In the genomic region with DNA sequence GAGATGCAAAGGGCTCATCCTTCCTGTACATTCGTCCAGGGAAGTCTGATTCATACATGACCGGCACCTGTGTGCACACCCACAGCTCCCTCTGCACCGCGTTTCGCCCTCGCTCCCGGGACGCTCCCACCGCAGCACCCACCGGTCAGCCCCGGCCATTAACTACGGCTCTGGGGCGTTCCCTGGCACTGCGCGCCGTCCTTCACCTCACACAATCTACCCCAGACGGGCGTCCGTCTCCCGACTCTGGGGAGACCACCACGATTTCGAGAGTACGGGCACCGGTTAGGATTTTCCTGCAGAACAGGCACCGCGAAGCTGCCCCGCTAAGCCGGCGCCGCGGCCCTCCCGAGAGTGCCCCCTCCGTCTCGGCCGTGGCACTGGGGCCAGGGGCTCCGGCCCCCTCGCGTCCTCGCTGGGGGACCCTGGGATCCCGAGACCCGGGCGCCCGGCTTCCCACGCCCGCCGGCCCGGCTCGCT, we compare ENCODE assay signal across 8 cellular contexts. TPM values are rescaled to one million over a fixed set of nuclear protein-coding genes. Genes with fewer than 3 reads are reported as not detected.
DNase-seq lines count a peak whose midpoint lies in the region; ATAC-seq and TF ChIP-seq lines count a peak whose summit lies in the region.

No MANE protein-coding gene starts in this region.

- H3K27ac ChIP-seq in A673 (ENCODE audit: low read depth, low read length, poor library complexity, severe bottlenecking): peak overlapping the region; percentile 95
- peak overlapping the region; percentile 95 to 99 (median 96) for H3K27ac ChIP-seq in upper lobe of left lung

- POLR2A ChIA-PET in A673 (lab: Charles Lee; ENCODE audit: low non-redundant PET): no interaction called here

- peak overlapping the region; percentile 94 for H3K9ac ChIP-seq in NT2/D1 (ENCODE audit: insufficient read length, low read depth)

- H3K4me1 Mint-ChIP-seq in activated naive CD4-positive, alpha-beta T cell treated with anti-CD3 and anti-CD28 coated beads, Interleukin-2, amount 10 ng/mL, durations not matched to agents 7 days and 5 days: peaks cover 31% of the 10 kb centered on the region

- intact Hi-C loops in A673 (cut with micrococcal nuclease; ENCODE audit: unreplicated experiment): no loop called here

- CTCF ChIA-PET in A673 (lab: Charles Lee): no interaction called here
- CTCF ChIA-PET in activated naive CD4-positive, alpha-beta T cell treated with anti-CD3 and anti-CD28 coated beads, Interleukin-2, amount 10 ng/mL, durations not matched to agents 7 days and 5 days (lab: Charles Lee): no interaction called here

- H3K4me1 ChIP-seq in A673 (ENCODE audit: insufficient read depth, low read length, poor library complexity, severe bottlenecking) (peaks cover 4% of the 10 kb centered on the region), NT2/D1 (ENCODE audit: insufficient read depth, insufficient read length) (no peaks in the 10 kb centered on the region), upper lobe of left lung (peaks cover 18 to 25% (median 20%) of the 10 kb centered on the region in 4 donors)

- H3K4me3 Mint-ChIP-seq in activated naive CD4-positive, alpha-beta T cell treated with anti-CD3 and anti-CD28 coated beads, Interleukin-2, amount 10 ng/mL, durations not matched to agents 7 days and 5 days: peak overlapping the region; percentile 79

- WGBS in upper lobe of left lung, 2 donors: 1% methylated on average over 14 to 20 of the region's 48 CpGs

- H3K27me3 ChIP-seq in A673 (replicated peaks; ENCODE audit: insufficient read depth, low read depth, low read length, poor library complexity) (no peaks in the 10 kb centered on the region), NT2/D1 (ENCODE audit: insufficient read depth, insufficient read length) (no peaks in the 10 kb centered on the region), upper lobe of left lung (no peaks in the 10 kb centered on the region)

- no peaks in the 10 kb centered on the region for H3K36me3 ChIP-seq in A673 (ENCODE audit: insufficient read depth, low read length, poor library complexity, severe bottlenecking)
- peaks cover 9% of the 10 kb centered on the region for H3K36me3 ChIP-seq in NT2/D1 (ENCODE audit: insufficient read depth, insufficient read length, low read length)
- H3K36me3 ChIP-seq in upper lobe of left lung: peaks cover 0 to 15% (median 2%) of the 10 kb centered on the region in 4 donors

- no peaks in the 10 kb centered on the region for H3K27me3 Mint-ChIP-seq in activated naive CD4-positive, alpha-beta T cell treated with anti-CD3 and anti-CD28 coated beads, Interleukin-2, amount 10 ng/mL, durations not matched to agents 7 days and 5 days

- no peak for DNase-seq in A673 (ENCODE audit: low spot score)
- no peak for DNase-seq in NT2/D1 (ENCODE audit: low read depth, low spot score)
- DNase-seq in activated naive CD4-positive, alpha-beta T cell treated with anti-CD3 and anti-CD28 coated beads, Interleukin-2, amount 10 ng/mL, durations not matched to agents 7 days and 5 days: peak; percentile 48
- DNase-seq in globus pallidus (ENCODE audit: low spot score): peak; percentile 54
- peak in 42 of 56 donors; percentile 22 to 83 (median 60) for DNase-seq in nucleus accumbens (lab: John Stamatoyannopoulos, UW)
- peak in 1 of 2 donors; percentile 57 for DNase-seq in upper lobe of left lung

- H3K9me3 ChIP-seq in A673 (ENCODE audit: low read depth, low read length, poor library complexity, severe bottlenecking) (no peaks in the 10 kb centered on the region), NT2/D1 (ENCODE audit: insufficient read depth, low read length) (no peaks in the 10 kb centered on the region), upper lobe of left lung (no peaks in the 10 kb centered on the region)

- no peak for TF ChIP-seq POLR2A in upper lobe of left lung (IDR thresholded peaks at IDR 0.05)

- no peak for TF ChIP-seq EP300 in upper lobe of left lung (IDR thresholded peaks at IDR 0.05)

- no peaks in the 10 kb centered on the region for H3K9me3 Mint-ChIP-seq in activated naive CD4-positive, alpha-beta T cell treated with anti-CD3 and anti-CD28 coated beads, Interleukin-2, amount 10 ng/mL, durations not matched to agents 7 days and 5 days

- H3K36me3 Mint-ChIP-seq in activated naive CD4-positive, alpha-beta T cell treated with anti-CD3 and anti-CD28 coated beads, Interleukin-2, amount 10 ng/mL, durations not matched to agents 7 days and 5 days: peaks cover 11% of the 10 kb centered on the region

- TF ChIP-seq CTCF in A673 (conservative IDR thresholded peaks at IDR 0.05; ENCODE audit: low read depth, low read length): no peak
- TF ChIP-seq CTCF in upper lobe of left lung (IDR thresholded peaks at IDR 0.05): no peak

- BruUV-seq in A673 (replicated peaks; lab: Mats Ljungman, UMichigan): no TSS peak

- peak; percentile 28 for ATAC-seq in GM18520 (IDR thresholded peaks at IDR 0.05; ENCODE audit: unreplicated experiment)
- ATAC-seq in HG03039 (IDR thresholded peaks at IDR 0.05; ENCODE audit: unreplicated experiment): peak; percentile 36
- ATAC-seq in upper lobe of left lung (ENCODE audit: low FRiP score in 2 of 2): peak; percentile 69 to 74

- H3K4me3 ChIP-seq in A673 (ENCODE audit: low read depth, low read length, poor library complexity, severe bottlenecking) (peak overlapping the region; percentile 100), NT2/D1 (ENCODE audit: insufficient read length, low read depth) (peak overlapping the region; percentile 82), upper lobe of left lung (peak overlapping the region; percentile 50 to 97 (median 74))

- H3K27ac Mint-ChIP-seq in activated naive CD4-positive, alpha-beta T cell treated with anti-CD3 and anti-CD28 coated beads, Interleukin-2, amount 10 ng/mL, durations not matched to agents 7 days and 5 days: peak overlapping the region; percentile 92

RNA-seq across cellular contexts. Expression of gene ATE1, which starts 0.4 kb away (rescaled TPM):
- total RNA-seq in A673 (2021) (27.0 and 30.9 TPM in 2 replicates), upper lobe of left lung (10 to 100 TPM; 13.5 to 27.9 (median 21.8) TPM)

RNA-seq across cellular contexts. Expression of gene NSMCE4A, which starts 47.6 kb away (rescaled TPM):
- total RNA-seq in A673 (2021): 67.2 and 71.7 TPM in 2 replicates
- total RNA-seq in upper lobe of left lung: 100 to 1,000 TPM in 2 of 6 donors, 10 to 100 TPM in 4; 34.8 to 131 (median 50.7) TPM

Comparison
In these comparisons a context has a peak if more than half of its experiments do, and no peak if none do; other contexts are left out.
1. DNase-seq: peak in activated naive CD4-positive, alpha-beta T cell treated with anti-CD3 and anti-CD28 coated beads, Interleukin-2, amount 10 ng/mL, durations not matched to agents 7 days and 5 days (single experiment), globus pallidus (single experiment) and nucleus accumbens (42 of 56); none in A673 (single experiment) and NT2/D1 (single experiment).
2. Peak in every context shown above with its lines, with median percentiles within 50 percentile points of each other: H3K4me3 ChIP-seq and ATAC-seq.